14 cellular contexts compared by ENCODE assay signal in the genomic region with DNA sequence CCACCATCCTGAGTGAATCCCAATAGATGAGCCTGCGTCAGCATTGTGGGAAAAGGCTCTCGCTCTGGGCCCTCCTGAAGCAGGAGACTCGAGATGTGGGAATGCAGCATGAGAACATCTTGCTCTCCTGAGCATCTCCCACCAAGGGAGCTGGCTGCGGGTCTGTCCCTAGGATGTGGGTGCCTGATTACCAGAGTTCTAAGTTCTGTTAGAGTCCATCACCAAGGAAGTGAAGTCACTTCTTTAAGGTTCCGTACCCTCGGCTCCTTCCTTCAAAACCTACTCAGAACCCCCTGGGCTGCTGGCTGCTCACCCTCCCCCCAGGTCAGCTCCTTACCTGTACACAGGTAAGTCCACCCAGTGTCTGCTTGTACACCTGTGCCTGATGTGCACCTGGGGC.
A peak's percentile ranks its signal among the peaks of the same experiment; 100 is the strongest.
DNase-seq lines count a peak whose midpoint lies in the region; ATAC-seq and TF ChIP-seq lines count a peak whose summit lies in the region.
"Had no signal": no experiment of that assay in that cellular context is flagged by ENCODE, and none has a peak within 500 bp of the region (broad histone marks: within the 10 kb centered on the region; RNA-seq: fewer than 3 reads in every experiment).

No MANE protein-coding gene starts in this region.

- TF ChIP-seq CTCF in activated CD8-positive, alpha-beta T cell treated with anti-CD3 and anti-CD28 coated beads for 36 hours (IDR thresholded peaks at IDR 0.05): no peak
- TF ChIP-seq CTCF in Caco-2 (IDR thresholded peaks at IDR 0.05; ENCODE audit: insufficient read depth in 1 of 2, low read depth in 1 of 2, low read length in 1 of 2, severe bottlenecking in 1 of 2, unreplicated experiment in 1 of 2) (no peak), progenitor cell of endocrine pancreas (IDR thresholded peaks at IDR 0.05; ENCODE audit: unreplicated experiment) (no peak), Calu3 (IDR thresholded peaks at IDR 0.05; ENCODE audit: unreplicated experiment) (no peak)

- peak; percentile 16 for DNase-seq in activated CD8-positive, alpha-beta T cell treated with anti-CD3 and anti-CD28 coated beads, Interleukin-2, amount 10 ng/mL, durations not matched to agents 7 days and 5 days
- no peak for DNase-seq in activated CD8-positive, alpha-beta T cell treated with anti-CD3 and anti-CD28 coated beads for 36 hours
- DNase-seq in Caco-2 (peak in 1 of 2 experiments; percentile 14), progenitor cell of endocrine pancreas (ENCODE audit: low spot score, unreplicated experiment) (no peak), Calu3 (no peak)
- no peak for DNase-seq in central memory CD8-positive, alpha-beta T cell (ENCODE audit: low spot score in 2 of 2)
- DNase-seq: DMS 273 treated with DMSO at 0.1 percent for 48 hours; HCEC 1CT; NCI-H524 treated with DMSO at 0.1 percent for 48 hours; NK-92 treated with Interleukin-12 subunit alpha and Interleukin-12 subunit beta, amount 100 ng/mL, for 24 hours had no signal

- peaks cover 24% of the 10 kb centered on the region for H3K4me1 Mint-ChIP-seq in activated CD8-positive, alpha-beta T cell treated with anti-CD3 and anti-CD28 coated beads, Interleukin-2, amount 10 ng/mL, durations not matched to agents 7 days and 5 days (ENCODE audit: low read depth)
- H3K4me1 Mint-ChIP-seq in activated CD8-positive, alpha-beta T cell treated with anti-CD3 and anti-CD28 coated beads for 36 hours (ENCODE audit: low read depth): peaks cover 33% of the 10 kb centered on the region
- H3K4me1 Mint-ChIP-seq in Caco-2 (ENCODE audit: low read depth, unreplicated experiment) (peaks cover 12% of the 10 kb centered on the region), progenitor cell of endocrine pancreas (ENCODE audit: low read depth) (peaks cover 46% of the 10 kb centered on the region), Calu3 (ENCODE audit: low read depth, unreplicated experiment) (no peaks in the 10 kb centered on the region)
- peaks cover 66% of the 10 kb centered on the region for H3K4me1 Mint-ChIP-seq in central memory CD8-positive, alpha-beta T cell
- H3K4me1 Mint-ChIP-seq: IgD-negative memory B cell had no signal

- POLR2A ChIA-PET in activated CD8-positive, alpha-beta T cell treated with anti-CD3 and anti-CD28 coated beads, Interleukin-2, amount 10 ng/mL, durations not matched to agents 7 days and 5 days (lab: Charles Lee): no interaction called here
- POLR2A ChIA-PET in activated CD8-positive, alpha-beta T cell treated with anti-CD3 and anti-CD28 coated beads for 36 hours (lab: Charles Lee): interaction anchor here (0.9 kb wide), 1 partner anchor 12 kb away, joined by 4 read pairs; no protein-coding TSS in a partner anchor
- POLR2A ChIA-PET in Caco-2 (lab: Charles Lee): interaction anchor here (0.6 kb wide), 2 partner anchors 34 to 181 kb away, joined by 3 to 5 read pairs; no protein-coding TSS in a partner anchor

- H3K36me3 Mint-ChIP-seq in activated CD8-positive, alpha-beta T cell treated with anti-CD3 and anti-CD28 coated beads, Interleukin-2, amount 10 ng/mL, durations not matched to agents 7 days and 5 days (ENCODE audit: low read depth): no peaks in the 10 kb centered on the region
- H3K36me3 Mint-ChIP-seq in activated CD8-positive, alpha-beta T cell treated with anti-CD3 and anti-CD28 coated beads for 36 hours (ENCODE audit: low read depth): no peaks in the 10 kb centered on the region
- H3K36me3 Mint-ChIP-seq in Caco-2 (ENCODE audit: insufficient read depth, unreplicated experiment) (no peaks in the 10 kb centered on the region), progenitor cell of endocrine pancreas (ENCODE audit: insufficient read depth) (no peaks in the 10 kb centered on the region), Calu3 (ENCODE audit: insufficient read depth, unreplicated experiment) (no peaks in the 10 kb centered on the region)
- no peaks in the 10 kb centered on the region for H3K36me3 Mint-ChIP-seq in central memory CD8-positive, alpha-beta T cell (ENCODE audit: insufficient read depth)

- intact Hi-C loops in activated CD8-positive, alpha-beta T cell treated with anti-CD3 and anti-CD28 coated beads for 36 hours (cut with micrococcal nuclease): no loop called here
- intact Hi-C loops in Caco-2 (cut with micrococcal nuclease; ENCODE audit: unreplicated experiment): loop anchor here (5.0 kb wide), 1 partner anchor 90 kb away; no protein-coding TSS in a partner anchor
- intact Hi-C loops in Calu3 (cut with micrococcal nuclease; ENCODE audit: unreplicated experiment): no loop called here

- no peaks in the 10 kb centered on the region for H3K9me3 ChIP-seq in Caco-2

- H3K4me3 Mint-ChIP-seq in activated CD8-positive, alpha-beta T cell treated with anti-CD3 and anti-CD28 coated beads, Interleukin-2, amount 10 ng/mL, durations not matched to agents 7 days and 5 days: no peak overlapping the region
- H3K4me3 Mint-ChIP-seq in activated CD8-positive, alpha-beta T cell treated with anti-CD3 and anti-CD28 coated beads for 36 hours: no peak overlapping the region
- H3K4me3 Mint-ChIP-seq in Caco-2 (ENCODE audit: unreplicated experiment) (no peak overlapping the region), progenitor cell of endocrine pancreas (ENCODE audit: low read depth) (no peak overlapping the region), Calu3 (ENCODE audit: low read depth, unreplicated experiment) (no peak overlapping the region)
- peak overlapping the region; percentile 57 for H3K4me3 Mint-ChIP-seq in central memory CD8-positive, alpha-beta T cell
- H3K4me3 Mint-ChIP-seq: IgD-negative memory B cell had no signal

- CTCF ChIA-PET in activated CD8-positive, alpha-beta T cell treated with anti-CD3 and anti-CD28 coated beads, Interleukin-2, amount 10 ng/mL, durations not matched to agents 7 days and 5 days (lab: Charles Lee): interaction anchor here (0.8 to 12.7 kb wide), 20 partner anchors 9 to 171 kb away, joined by 3 to 184 read pairs (median 6); a partner anchor contains a TSS
- CTCF ChIA-PET in activated CD8-positive, alpha-beta T cell treated with anti-CD3 and anti-CD28 coated beads for 36 hours (lab: Charles Lee): interaction anchor here (0.8 to 7.8 kb wide), 20 partner anchors 15 to 170 kb away, joined by 3 to 72 read pairs (median 8); no protein-coding TSS in a partner anchor
- CTCF ChIA-PET in Caco-2 (lab: Charles Lee) (interaction anchor here (0.5 to 5.1 kb wide), 17 partner anchors 12 to 394 kb away, joined by 3 to 40 read pairs (median 4); no protein-coding TSS in a partner anchor), Calu3 (lab: Charles Lee) (interaction anchor here (0.9 to 1.3 kb wide), 4 partner anchors 17 to 97 kb away, joined by 4 to 5 read pairs (median 4); no protein-coding TSS in a partner anchor)

- BruUV-seq in Caco-2 (replicated peaks; lab: Mats Ljungman, UMichigan) (no TSS peak), Calu3 (replicated peaks; lab: Mats Ljungman, UMichigan) (no TSS peak)

- no peak overlapping the region for H3K27ac Mint-ChIP-seq in activated CD8-positive, alpha-beta T cell treated with anti-CD3 and anti-CD28 coated beads, Interleukin-2, amount 10 ng/mL, durations not matched to agents 7 days and 5 days
- no peak overlapping the region for H3K27ac Mint-ChIP-seq in activated CD8-positive, alpha-beta T cell treated with anti-CD3 and anti-CD28 coated beads for 36 hours
- H3K27ac Mint-ChIP-seq in Caco-2 (ENCODE audit: unreplicated experiment) (peak overlapping the region; percentile 14), progenitor cell of endocrine pancreas (peak overlapping the region; percentile 53), Calu3 (ENCODE audit: unreplicated experiment) (no peak overlapping the region)
- peak overlapping the region; percentile 93 for H3K27ac Mint-ChIP-seq in central memory CD8-positive, alpha-beta T cell (ENCODE audit: low read depth)

- no peaks in the 10 kb centered on the region for H3K27me3 ChIP-seq in Caco-2 (replicated peaks; ENCODE audit: control insufficient read depth, insufficient read depth, low read length)

- no peaks in the 10 kb centered on the region for H3K36me3 ChIP-seq in Caco-2 (ENCODE audit: control insufficient read depth, insufficient read depth, low read length)

- peaks cover 14% of the 10 kb centered on the region for H3K27me3 Mint-ChIP-seq in activated CD8-positive, alpha-beta T cell treated with anti-CD3 and anti-CD28 coated beads, Interleukin-2, amount 10 ng/mL, durations not matched to agents 7 days and 5 days (ENCODE audit: low read depth)
- H3K27me3 Mint-ChIP-seq in activated CD8-positive, alpha-beta T cell treated with anti-CD3 and anti-CD28 coated beads for 36 hours: no peaks in the 10 kb centered on the region
- no peaks in the 10 kb centered on the region for H3K27me3 Mint-ChIP-seq in Caco-2 (ENCODE audit: insufficient read depth, unreplicated experiment)
- no peaks in the 10 kb centered on the region for H3K27me3 Mint-ChIP-seq in central memory CD8-positive, alpha-beta T cell
- H3K27me3 Mint-ChIP-seq in progenitor cell of endocrine pancreas: peaks cover 2% of the 10 kb centered on the region
- peaks cover 66% of the 10 kb centered on the region for H3K27me3 Mint-ChIP-seq in Calu3 (ENCODE audit: unreplicated experiment)

- ATAC-seq in activated CD8-positive, alpha-beta T cell treated with anti-CD3 and anti-CD28 coated beads, Interleukin-2, amount 10 ng/mL, durations not matched to agents 7 days and 5 days: no peak
- ATAC-seq in activated CD8-positive, alpha-beta T cell treated with anti-CD3 and anti-CD28 coated beads for 36 hours: no peak
- no peak for ATAC-seq in central memory CD8-positive, alpha-beta T cell (replicated peaks; ENCODE audit: extremely low read depth, poor library complexity, severe bottlenecking)
- ATAC-seq in GM21825 (IDR thresholded peaks at IDR 0.05; ENCODE audit: unreplicated experiment) (no peak), GM21367 (IDR thresholded peaks at IDR 0.05; ENCODE audit: unreplicated experiment) (no peak)
- ATAC-seq: SK-N-SH treated with all-trans-retinoic acid at 6 μM for 48 hours had no signal

- H3K4me3 ChIP-seq in Caco-2 (ENCODE audit: low read depth, low read length): no peak overlapping the region

- peaks cover 51% of the 10 kb centered on the region for H3K4me1 ChIP-seq in Caco-2

- no peaks in the 10 kb centered on the region for H3K9me3 Mint-ChIP-seq in activated CD8-positive, alpha-beta T cell treated with anti-CD3 and anti-CD28 coated beads, Interleukin-2, amount 10 ng/mL, durations not matched to agents 7 days and 5 days (ENCODE audit: insufficient read depth)
- H3K9me3 Mint-ChIP-seq in activated CD8-positive, alpha-beta T cell treated with anti-CD3 and anti-CD28 coated beads for 36 hours: no peaks in the 10 kb centered on the region
- H3K9me3 Mint-ChIP-seq in Caco-2 (ENCODE audit: unreplicated experiment) (no peaks in the 10 kb centered on the region), progenitor cell of endocrine pancreas (ENCODE audit: low read depth) (no peaks in the 10 kb centered on the region), Calu3 (ENCODE audit: low read depth, unreplicated experiment) (no peaks in the 10 kb centered on the region)
- no peaks in the 10 kb centered on the region for H3K9me3 Mint-ChIP-seq in central memory CD8-positive, alpha-beta T cell
- H3K9me3 Mint-ChIP-seq: IgD-negative memory B cell had no signal

Comparison
In these comparisons a context has a peak if more than half of its experiments do, and no peak if none do; other contexts are left out.
1. H3K27ac Mint-ChIP-seq: peak in Caco-2 (single experiment), central memory CD8-positive, alpha-beta T cell (single experiment) and progenitor cell of endocrine pancreas (single experiment); none in activated CD8-positive, alpha-beta T cell treated with anti-CD3 and anti-CD28 coated beads, Interleukin-2, amount 10 ng/mL, durations not matched to agents 7 days and 5 days (single experiment), activated CD8-positive, alpha-beta T cell treated with anti-CD3 and anti-CD28 coated beads for 36 hours (single experiment) and Calu3 (single experiment).